Comparison of ENCODE assay signal across 24 cellular contexts in the genomic region with DNA sequence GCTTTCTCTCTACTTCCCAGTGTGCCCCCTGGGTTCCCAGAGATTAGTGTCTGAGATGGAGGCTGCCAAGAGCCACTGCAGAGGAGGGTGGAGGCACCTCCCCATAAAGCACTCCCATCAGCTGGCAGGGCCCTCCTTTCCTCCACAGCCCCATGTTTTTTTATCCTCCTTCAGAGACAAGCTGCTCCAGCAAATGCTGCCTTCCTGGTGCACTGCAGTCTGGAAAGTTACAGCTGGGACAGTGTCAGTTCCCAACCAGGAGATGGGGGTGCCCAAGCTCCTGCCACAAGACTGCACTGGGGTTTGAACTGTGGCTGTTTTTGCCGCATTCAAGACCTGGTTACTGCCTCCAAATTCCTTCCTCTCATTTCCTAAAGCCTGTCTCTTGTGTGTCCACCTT.
DNase-seq lines count a peak whose midpoint lies in the region; TF ChIP-seq lines count a peak whose summit lies in the region.
"Had no signal": no experiment of that assay in that cellular context is flagged by ENCODE, and none has a peak within 500 bp of the region (broad histone marks: within the 10 kb centered on the region; RNA-seq: fewer than 3 reads in every experiment).

No MANE protein-coding gene starts in this region.

- no peaks in the 10 kb centered on the region for H3K9me3 ChIP-seq in DOHH2 (ENCODE audit: control insufficient read depth, insufficient read depth, low read length)
- H3K9me3 ChIP-seq in OCI-LY7 (ENCODE audit: low read length): peaks cover under 1% of the 10 kb centered on the region; the same call in 1 of the 2 replicates
- H3K9me3 ChIP-seq in neural progenitor cell (ENCODE audit: low read depth): no peaks in the 10 kb centered on the region
- H3K9me3 ChIP-seq: BE2C, HAP-1 had no signal

- H3K27ac ChIP-seq in DOHH2 (ENCODE audit: low read depth, low read length) (peak overlapping the region; percentile 95), OCI-LY7 (ENCODE audit: low read depth, low read length, poor library complexity, severe bottlenecking) (peak overlapping the region; percentile 49), neural progenitor cell (no peak overlapping the region)
- H3K27ac ChIP-seq: 22Rv1, GM23248, SK-N-MC had no signal

- POLR2A ChIA-PET in OCI-LY7 (lab: Charles Lee): interaction anchor here (0.8 to 7.1 kb wide), 20 partner anchors 8 to 204 kb away, joined by 3 to 142 read pairs (median 5); a partner anchor contains a TSS

- peaks cover 53% of the 10 kb centered on the region for H3K79me2 ChIP-seq in DOHH2 (ENCODE audit: control insufficient read depth, low read length)
- no peaks in the 10 kb centered on the region for H3K79me2 ChIP-seq in OCI-LY7 (ENCODE audit: insufficient read depth, low read depth, low read length)
- no peaks in the 10 kb centered on the region for H3K79me2 ChIP-seq in neural progenitor cell (ENCODE audit: low read depth)

- TF ChIP-seq CTCF in DOHH2 (IDR thresholded peaks at IDR 0.05; ENCODE audit: low read depth, low read length, poor library complexity, severe bottlenecking) (no peak), OCI-LY7 (conservative IDR thresholded peaks at IDR 0.05; ENCODE audit: low read length) (no peak; the same call in 1 of the 2 replicates), neural progenitor cell (IDR thresholded peaks at IDR 0.05) (no peak)

- DNase-seq in DMS 273 (lab: John Stamatoyannopoulos, UW; ENCODE audit: unreplicated experiment): peak; percentile 30
- DNase-seq in DMS 273 treated with DMSO at 0.1 percent for 48 hours (lab: John Stamatoyannopoulos, UW): no peak
- no peak for DNase-seq in OCI-LY7 (ENCODE audit: low spot score)
- DNase-seq in neural progenitor cell (ENCODE audit: low spot score): peak; percentile 23
- no peak for DNase-seq in cerebellar cortex (ENCODE audit: low spot score)
- no peak for DNase-seq in NCI-H1105 (lab: John Stamatoyannopoulos, UW)
- no peak for DNase-seq in OCI-M1 (lab: John Stamatoyannopoulos, UW)
- DNase-seq: BE2C; CD8-positive, alpha-beta memory T cell; GM23248; HFFc6; Karpas-422; NCI-H1417; NCI-H1694; NCI-H2029 treated with DMSO at 0.1 percent for 48 hours; NCI-H226; NCI-H510A; NCI-H774; SIG-M5 had no signal

- H3K36me3 Mint-ChIP-seq in neural progenitor cell: no peaks in the 10 kb centered on the region
- H3K36me3 Mint-ChIP-seq: CD14-positive monocyte had no signal

- no peaks in the 10 kb centered on the region for H3K27me3 ChIP-seq in DOHH2 (ENCODE audit: control insufficient read depth, low read length)
- no peaks in the 10 kb centered on the region for H3K27me3 ChIP-seq in neural progenitor cell
- H3K27me3 ChIP-seq: BE2C had no signal

- peaks cover 2% of the 10 kb centered on the region for H3K27me3 Mint-ChIP-seq in neural progenitor cell (ENCODE audit: insufficient read depth, low read depth)
- H3K27me3 Mint-ChIP-seq: CD8-positive, alpha-beta memory T cell had no signal

- H3K4me2 ChIP-seq in DOHH2 (ENCODE audit: low read length) (peak overlapping the region; percentile 93), OCI-LY7 (ENCODE audit: low read length) (peak overlapping the region; percentile 64), neural progenitor cell (peak overlapping the region; percentile 25)

- H3K4me1 Mint-ChIP-seq in neural progenitor cell: peaks cover 26% of the 10 kb centered on the region
- H3K4me1 Mint-ChIP-seq: CD14-positive monocyte; CD8-positive, alpha-beta memory T cell had no signal

- intact Hi-C loops in OCI-LY7 (cut with micrococcal nuclease; ENCODE audit: unreplicated experiment): loop anchor here (5.0 kb wide), 1 partner anchor 148 kb away; no protein-coding TSS in a partner anchor

- H3K36me3 ChIP-seq in DOHH2 (ENCODE audit: control insufficient read depth, low read length): peaks cover 17% of the 10 kb centered on the region
- H3K36me3 ChIP-seq in OCI-LY7 (ENCODE audit: insufficient read depth, low read length): no peaks in the 10 kb centered on the region
- no peaks in the 10 kb centered on the region for H3K36me3 ChIP-seq in neural progenitor cell
- H3K36me3 ChIP-seq: BE2C, HAP-1 had no signal

- H3K9me3 Mint-ChIP-seq in neural progenitor cell: no peaks in the 10 kb centered on the region
- H3K9me3 Mint-ChIP-seq: CD14-positive monocyte, HFFc6 had no signal

- no peak overlapping the region for H3K4me3 Mint-ChIP-seq in neural progenitor cell
- H3K4me3 Mint-ChIP-seq: CD14-positive monocyte; CD8-positive, alpha-beta memory T cell; HFFc6 had no signal

- H3F3A ChIP-seq in DOHH2 (ENCODE audit: control insufficient read depth, insufficient read depth) (peaks cover 49% of the 10 kb centered on the region), neural progenitor cell (ENCODE audit: low read depth) (peaks cover 20% of the 10 kb centered on the region)

- H3K9ac ChIP-seq in neural progenitor cell: no peak overlapping the region
- H3K9ac ChIP-seq: GM23248 had no signal

- BruUV-seq in OCI-LY7 (replicated peaks; lab: Mats Ljungman, UMichigan): no TSS peak

- H3K4me3 ChIP-seq in DOHH2 (ENCODE audit: low read length) (peak overlapping the region; percentile 76), OCI-LY7 (ENCODE audit: low read depth, low read length, poor library complexity, severe bottlenecking) (peak overlapping the region; percentile 17), neural progenitor cell (no peak overlapping the region)
- H3K4me3 ChIP-seq: GM23248, HAP-1, SK-N-MC had no signal

- H2AFZ ChIP-seq in OCI-LY7 (ENCODE audit: low read length) (peak overlapping the region; percentile 18; the same call in 1 of the 2 replicates), neural progenitor cell (replicated peaks) (peak overlapping the region; percentile 61)
- H2AFZ ChIP-seq: GM23248 had no signal

- H4K20me1 ChIP-seq in DOHH2 (ENCODE audit: control insufficient read depth, insufficient read depth, low read depth, low read length) (no peaks in the 10 kb centered on the region), OCI-LY7 (ENCODE audit: insufficient read depth, low read length) (no peaks in the 10 kb centered on the region), neural progenitor cell (ENCODE audit: low read depth) (no peaks in the 10 kb centered on the region)

- H3K4me1 ChIP-seq in DOHH2 (ENCODE audit: control insufficient read depth, low read length) (peaks cover 100% of the 10 kb centered on the region), OCI-LY7 (ENCODE audit: insufficient read depth, low read length, poor library complexity, severe bottlenecking) (peaks cover 81% of the 10 kb centered on the region), neural progenitor cell (peaks cover 18% of the 10 kb centered on the region)
- H3K4me1 ChIP-seq: HAP-1 had no signal

- no peaks in the 10 kb centered on the region for H3K9me2 ChIP-seq in DOHH2 (replicated peaks; ENCODE audit: control insufficient read depth, low read length)
- H3K9me2 ChIP-seq in OCI-LY7 (ENCODE audit: insufficient read depth, low read length): no peaks in the 10 kb centered on the region

- H3K27ac Mint-ChIP-seq in neural progenitor cell: no peak overlapping the region
- H3K27ac Mint-ChIP-seq: CD8-positive, alpha-beta memory T cell; HFFc6 had no signal

- CTCF ChIA-PET in OCI-LY7 (lab: Charles Lee; ENCODE audit: unreplicated experiment): interaction anchor here (1.3 to 5.7 kb wide), 5 partner anchors 55 to 204 kb away, joined by 5 to 25 read pairs (median 7); no protein-coding TSS in a partner anchor

Comparison
In these comparisons a context has a peak if more than half of its experiments do, and no peak if none do; other contexts are left out.
1. DNase-seq: peak in DMS 273 (single experiment) and neural progenitor cell (single experiment); none in DMS 273 treated with DMSO at 0.1 percent for 48 hours (single experiment), OCI-LY7 (single experiment), cerebellar cortex (single experiment), NCI-H1105 (single experiment) and OCI-M1 (single experiment).
2. H3K4me2 ChIP-seq: peak in every context shown above with its lines; median percentile 93 in DOHH2; 64 in OCI-LY7; 25 in neural progenitor cell.